In genomic region chr1:8438449-8438848, GRCh38 we compare ENCODE assay signal across 1 cellular context.
TF ChIP-seq lines count a peak whose summit lies in the region.

No MANE protein-coding gene starts in this region.

TF ChIP-seq in IMR-90, 13 proteins besides CTCF, POLR2A, EP300 and RAD21 (continued from another document):
- TF ChIP-seq RFX5 (IDR thresholded peaks at IDR 0.05; ENCODE audit: low read depth, low read length) = no peak
